In the genomic region with DNA sequence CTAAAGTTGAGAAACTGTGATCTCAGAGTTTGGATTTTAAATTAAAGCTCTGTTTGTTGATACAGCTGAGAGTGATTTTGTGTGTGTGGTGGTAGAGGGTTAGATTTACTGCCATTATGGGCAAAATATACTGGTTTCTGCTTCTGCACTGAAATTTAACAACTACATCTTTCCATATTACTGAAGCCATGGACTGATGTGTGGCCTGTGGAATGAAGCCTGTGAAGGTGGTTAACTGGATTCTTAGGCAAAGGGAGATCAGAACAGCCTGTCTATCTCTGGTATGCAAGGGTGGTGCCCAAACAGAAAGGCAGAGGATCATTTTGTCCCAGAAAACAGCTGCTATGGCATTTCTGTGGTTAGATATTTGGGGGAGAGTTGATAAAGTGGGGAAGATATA, we compare ENCODE assay signal across 1 cellular context.
TF ChIP-seq lines count a peak whose summit lies in the region.

No MANE protein-coding gene starts in this region.

TF ChIP-seq in WTC11, 78 proteins besides CTCF, POLR2A, EP300 and RAD21 (continued from another document):
- TF ChIP-seq GRHL2 (CRISPR knock-in tag; IDR thresholded peaks at IDR 0.05; ENCODE audit: insufficient replicate concordance, severe bottlenecking) = no peak
- TF ChIP-seq, protein P1, sequence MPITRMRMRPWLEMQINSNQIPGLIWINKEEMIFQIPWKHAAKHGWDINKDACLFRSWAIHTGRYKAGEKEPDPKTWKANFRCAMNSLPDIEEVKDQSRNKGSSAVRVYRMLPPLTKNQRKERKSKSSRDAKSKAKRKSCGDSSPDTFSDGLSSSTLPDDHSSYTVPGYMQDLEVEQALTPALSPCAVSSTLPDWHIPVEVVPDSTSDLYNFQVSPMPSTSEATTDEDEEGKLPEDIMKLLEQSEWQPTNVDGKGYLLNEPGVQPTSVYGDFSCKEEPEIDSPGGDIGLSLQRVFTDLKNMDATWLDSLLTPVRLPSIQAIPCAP (CRISPR knock-in tag; IDR thresholded peaks at IDR 0.05) = no peak
- no peak for TF ChIP-seq CREM (CRISPR knock-in tag; IDR thresholded peaks at IDR 0.05)
- TF ChIP-seq, protein P2, sequence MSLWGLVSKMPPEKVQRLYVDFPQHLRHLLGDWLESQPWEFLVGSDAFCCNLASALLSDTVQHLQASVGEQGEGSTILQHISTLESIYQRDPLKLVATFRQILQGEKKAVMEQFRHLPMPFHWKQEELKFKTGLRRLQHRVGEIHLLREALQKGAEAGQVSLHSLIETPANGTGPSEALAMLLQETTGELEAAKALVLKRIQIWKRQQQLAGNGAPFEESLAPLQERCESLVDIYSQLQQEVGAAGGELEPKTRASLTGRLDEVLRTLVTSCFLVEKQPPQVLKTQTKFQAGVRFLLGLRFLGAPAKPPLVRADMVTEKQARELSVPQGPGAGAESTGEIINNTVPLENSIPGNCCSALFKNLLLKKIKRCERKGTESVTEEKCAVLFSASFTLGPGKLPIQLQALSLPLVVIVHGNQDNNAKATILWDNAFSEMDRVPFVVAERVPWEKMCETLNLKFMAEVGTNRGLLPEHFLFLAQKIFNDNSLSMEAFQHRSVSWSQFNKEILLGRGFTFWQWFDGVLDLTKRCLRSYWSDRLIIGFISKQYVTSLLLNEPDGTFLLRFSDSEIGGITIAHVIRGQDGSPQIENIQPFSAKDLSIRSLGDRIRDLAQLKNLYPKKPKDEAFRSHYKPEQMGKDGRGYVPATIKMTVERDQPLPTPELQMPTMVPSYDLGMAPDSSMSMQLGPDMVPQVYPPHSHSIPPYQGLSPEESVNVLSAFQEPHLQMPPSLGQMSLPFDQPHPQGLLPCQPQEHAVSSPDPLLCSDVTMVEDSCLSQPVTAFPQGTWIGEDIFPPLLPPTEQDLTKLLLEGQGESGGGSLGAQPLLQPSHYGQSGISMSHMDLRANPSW (CRISPR knock-in tag; conservative IDR thresholded peaks at IDR 0.05; ENCODE audit: low read depth) = no peak
- TF ChIP-seq, protein P3, sequence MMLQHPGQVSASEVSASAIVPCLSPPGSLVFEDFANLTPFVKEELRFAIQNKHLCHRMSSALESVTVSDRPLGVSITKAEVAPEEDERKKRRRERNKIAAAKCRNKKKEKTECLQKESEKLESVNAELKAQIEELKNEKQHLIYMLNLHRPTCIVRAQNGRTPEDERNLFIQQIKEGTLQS (CRISPR knock-in tag; conservative IDR thresholded peaks at IDR 0.05) = no peak
- no peak for TF ChIP-seq FOXJ3 (CRISPR knock-in tag; IDR thresholded peaks at IDR 0.05; ENCODE audit: borderline replicate concordance)
- TF ChIP-seq, protein P4, sequence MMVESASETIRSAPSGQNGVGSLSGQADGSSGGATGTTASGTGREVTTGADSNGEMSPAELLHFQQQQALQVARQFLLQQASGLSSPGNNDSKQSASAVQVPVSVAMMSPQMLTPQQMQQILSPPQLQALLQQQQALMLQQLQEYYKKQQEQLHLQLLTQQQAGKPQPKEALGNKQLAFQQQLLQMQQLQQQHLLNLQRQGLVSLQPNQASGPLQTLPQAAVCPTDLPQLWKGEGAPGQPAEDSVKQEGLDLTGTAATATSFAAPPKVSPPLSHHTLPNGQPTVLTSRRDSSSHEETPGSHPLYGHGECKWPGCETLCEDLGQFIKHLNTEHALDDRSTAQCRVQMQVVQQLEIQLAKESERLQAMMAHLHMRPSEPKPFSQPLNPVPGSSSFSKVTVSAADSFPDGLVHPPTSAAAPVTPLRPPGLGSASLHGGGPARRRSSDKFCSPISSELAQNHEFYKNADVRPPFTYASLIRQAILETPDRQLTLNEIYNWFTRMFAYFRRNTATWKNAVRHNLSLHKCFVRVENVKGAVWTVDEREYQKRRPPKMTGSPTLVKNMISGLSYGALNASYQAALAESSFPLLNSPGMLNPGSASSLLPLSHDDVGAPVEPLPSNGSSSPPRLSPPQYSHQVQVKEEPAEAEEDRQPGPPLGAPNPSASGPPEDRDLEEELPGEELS (CRISPR knock-in tag; IDR thresholded peaks at IDR 0.05) = no peak
- TF ChIP-seq, protein P5, sequence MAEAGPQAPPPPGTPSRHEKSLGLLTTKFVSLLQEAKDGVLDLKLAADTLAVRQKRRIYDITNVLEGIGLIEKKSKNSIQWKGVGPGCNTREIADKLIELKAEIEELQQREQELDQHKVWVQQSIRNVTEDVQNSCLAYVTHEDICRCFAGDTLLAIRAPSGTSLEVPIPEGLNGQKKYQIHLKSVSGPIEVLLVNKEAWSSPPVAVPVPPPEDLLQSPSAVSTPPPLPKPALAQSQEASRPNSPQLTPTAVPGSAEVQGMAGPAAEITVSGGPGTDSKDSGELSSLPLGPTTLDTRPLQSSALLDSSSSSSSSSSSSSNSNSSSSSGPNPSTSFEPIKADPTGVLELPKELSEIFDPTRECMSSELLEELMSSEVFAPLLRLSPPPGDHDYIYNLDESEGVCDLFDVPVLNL (CRISPR knock-in tag; IDR thresholded peaks at IDR 0.05; ENCODE audit: borderline replicate concordance, low read depth) = no peak
